ENCODE assay signal across 20 cellular contexts in the genomic region with DNA sequence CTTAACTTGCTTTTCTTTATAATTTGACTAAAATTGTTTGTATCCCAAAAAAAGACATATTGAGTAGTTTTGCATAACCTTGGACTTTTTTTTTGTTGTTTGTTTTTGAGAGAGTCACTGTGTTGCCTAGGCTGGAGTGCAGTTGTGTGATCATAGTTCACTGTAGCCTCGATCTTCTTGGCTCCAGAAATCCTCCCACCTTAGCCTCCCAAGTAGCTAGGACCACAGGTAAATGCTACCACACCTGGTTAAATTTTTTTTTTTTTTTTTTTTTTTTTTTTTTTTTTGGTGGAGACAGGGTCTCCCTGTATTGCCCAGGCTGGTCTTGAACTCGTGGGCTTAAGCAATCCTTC. TPM values are rescaled to one million over a fixed set of nuclear protein-coding genes. Genes with fewer than 3 reads are reported as not detected.
DNase-seq lines count a peak whose midpoint lies in the region; ATAC-seq and TF ChIP-seq lines count a peak whose summit lies in the region.
"Had no signal": no experiment of that assay in that cellular context is flagged by ENCODE, and none has a peak within 500 bp of the region (broad histone marks: within the 10 kb centered on the region; RNA-seq: fewer than 3 reads in every experiment).

No MANE protein-coding gene starts in this region.

- peaks cover 14 to 31% (median 23%) of the 10 kb centered on the region in 10 experiments; a peak in 19 of 20 replicates for H3K4me1 ChIP-seq in BLaER1 treated with 17β-estradiol and CSF1 and Interleukin-3, amounts not matched to agents 10 nM and 100 nM
- peaks cover 6% of the 10 kb centered on the region for H3K4me1 ChIP-seq in CD8-positive, alpha-beta memory T cell (ENCODE audit: insufficient read depth, low read length)
- H3K4me1 ChIP-seq in neutrophil (ENCODE audit: control insufficient read depth in 1 of 2, insufficient read depth in 1 of 2, low read depth in 1 of 2, low read length in 1 of 2) (peaks cover 29 to 41% of the 10 kb centered on the region in 2 experiments), uterus (no peaks in the 10 kb centered on the region)
- H3K4me1 ChIP-seq: SJCRH30 had no signal

- peak overlapping the region in 4 of 11 experiments; percentile 0 to 44 (median 12); a peak in 4 of 22 replicates for H3K27ac ChIP-seq in BLaER1 treated with 17β-estradiol and CSF1 and Interleukin-3, amounts not matched to agents 10 nM and 100 nM
- no peak overlapping the region for H3K27ac ChIP-seq in CD8-positive, alpha-beta memory T cell (ENCODE audit: low read depth, low read length)
- H3K27ac ChIP-seq in neutrophil (peak overlapping the region; percentile 98), uterus (no peak overlapping the region)
- H3K27ac ChIP-seq: PC-9, SJCRH30 had no signal

- H3K4me1 Mint-ChIP-seq in CD8-positive, alpha-beta memory T cell, result peaks cover 24 to 40% (median 35%) of the 10 kb centered on the region in 3 donors
- peaks cover 14 to 26% of the 10 kb centered on the region in 2 donors for H3K4me1 Mint-ChIP-seq in effector memory CD8-positive, alpha-beta T cell (ENCODE audit: low read depth in 2 of 2)

- H3K36me3 Mint-ChIP-seq in CD8-positive, alpha-beta memory T cell, result peaks cover 7 to 10% (median 8%) of the 10 kb centered on the region in 3 donors
- peaks cover 31% of the 10 kb centered on the region for H3K36me3 Mint-ChIP-seq in effector memory CD8-positive, alpha-beta T cell (ENCODE audit: insufficient read depth)

- CTCF ChIA-PET in CD8-positive, alpha-beta memory T cell (lab: Charles Lee), result no interaction called here

- no peaks in the 10 kb centered on the region for H3K27me3 ChIP-seq in BLaER1 treated with 17β-estradiol and CSF1 and Interleukin-3, amounts not matched to agents 10 nM and 100 nM
- H3K27me3 ChIP-seq in CD8-positive, alpha-beta memory T cell (ENCODE audit: insufficient read depth, low read length, poor library complexity, severe bottlenecking), result no peaks in the 10 kb centered on the region
- no peaks in the 10 kb centered on the region for H3K27me3 ChIP-seq in neutrophil
- no peaks in the 10 kb centered on the region for H3K27me3 ChIP-seq in uterus
- H3K27me3 ChIP-seq: SJCRH30 had no signal

- no peak for TF ChIP-seq POLR2A in uterus (IDR thresholded peaks at IDR 0.05)

- TF ChIP-seq CTCF in neutrophil (IDR thresholded peaks at IDR 0.05), result no peak
- no peak for TF ChIP-seq CTCF in uterus (IDR thresholded peaks at IDR 0.05)

- POLR2A ChIA-PET in CD8-positive, alpha-beta memory T cell (lab: Charles Lee), result interaction anchor here (1.0 kb wide), 1 partner anchor 33 kb away, joined by 3 read pairs; no protein-coding TSS in a partner anchor

- ATAC-seq in effector memory CD8-positive, alpha-beta T cell (replicated peaks), result no peak
- ATAC-seq: Right ventricle myocardium inferior, SK-N-SH treated with all-trans-retinoic acid at 6 μM for 48 hours had no signal

- H4K20me1 ChIP-seq in BLaER1 treated with 17β-estradiol and CSF1 and Interleukin-3, amounts not matched to agents 10 nM and 100 nM, result no peaks in the 10 kb centered on the region

- H3K27me3 Mint-ChIP-seq in CD8-positive, alpha-beta memory T cell, result no peaks in the 10 kb centered on the region
- no peaks in the 10 kb centered on the region for H3K27me3 Mint-ChIP-seq in effector memory CD8-positive, alpha-beta T cell

- no peak overlapping the region for H3K4me3 ChIP-seq in BLaER1 treated with 17β-estradiol and CSF1 and Interleukin-3, amounts not matched to agents 10 nM and 100 nM
- H3K4me3 ChIP-seq in CD8-positive, alpha-beta memory T cell (ENCODE audit: low read length), result no peak overlapping the region
- H3K4me3 ChIP-seq in neutrophil (ENCODE audit: low read depth in 1 of 2, low read length in 1 of 2), result no peak overlapping the region
- no peak overlapping the region for H3K4me3 ChIP-seq in uterus
- H3K4me3 ChIP-seq: PC-9, SJCRH30 had no signal

- peak overlapping the region in 5 of 8 donors; percentile 14 to 70 (median 40) for H3K27ac Mint-ChIP-seq in CD8-positive, alpha-beta memory T cell
- peak overlapping the region; percentile 39 to 99 for H3K27ac Mint-ChIP-seq in effector memory CD8-positive, alpha-beta T cell

- H3K9me3 Mint-ChIP-seq in CD8-positive, alpha-beta memory T cell, result peaks cover 0 to 7% (median 0%) of the 10 kb centered on the region in 5 donors
- no peaks in the 10 kb centered on the region for H3K9me3 Mint-ChIP-seq in effector memory CD8-positive, alpha-beta T cell

- H3K9me3 ChIP-seq in BLaER1 treated with 17β-estradiol and CSF1 and Interleukin-3, amounts not matched to agents 10 nM and 100 nM (replicated peaks in 1 of 11), result peaks cover 12 to 22% (median 16%) of the 10 kb centered on the region in 11 experiments; a peak in 20 of 22 replicates
- no peaks in the 10 kb centered on the region for H3K9me3 ChIP-seq in CD8-positive, alpha-beta memory T cell (ENCODE audit: low read length)
- H3K9me3 ChIP-seq in neutrophil (no peaks in the 10 kb centered on the region), uterus (no peaks in the 10 kb centered on the region)
- H3K9me3 ChIP-seq: SJCRH30 had no signal

- no peak overlapping the region; a peak in 1 of 22 replicates for H3K9ac ChIP-seq in BLaER1 treated with 17β-estradiol and CSF1 and Interleukin-3, amounts not matched to agents 10 nM and 100 nM

- no peak for DNase-seq in CD8-positive, alpha-beta memory T cell
- DNase-seq in effector memory CD8-positive, alpha-beta T cell, result no peak
- no peak for DNase-seq in activated gamma-delta T cell treated with Interleukin-2 at 50 U/mL for 16 hours
- DNase-seq in uterus, result no peak
- no peak for DNase-seq in HuH-7 (ENCODE audit: low spot score)
- DNase-seq: C1 segment of cervical spinal cord, DMS153, DND-41, KG1, MM.1S, NCI-H1694, NCI-H2029 treated with DMSO at 0.1 percent for 48 hours, NCI-H2227 treated with DMSO at 0.1 percent for 48 hours, NCI-H526 treated with DMSO at 0.1 percent for 48 hours, PC-9, SJCRH30 had no signal

- H3K4me3 Mint-ChIP-seq in CD8-positive, alpha-beta memory T cell, result peak overlapping the region in 1 of 7 donors; percentile 58
- no peak overlapping the region for H3K4me3 Mint-ChIP-seq in effector memory CD8-positive, alpha-beta T cell

- peak overlapping the region in 8 of 11 experiments; percentile 1 to 44 (median 28); a peak in 11 of 22 replicates for H3K4me2 ChIP-seq in BLaER1 treated with 17β-estradiol and CSF1 and Interleukin-3, amounts not matched to agents 10 nM and 100 nM
- H3K4me2 ChIP-seq: PC-9 had no signal

- intact Hi-C loops in uterus (cut with DNase I; ENCODE audit: low total_unique reads), result no loop called here

- peaks cover 0 to 14% (median 8%) of the 10 kb centered on the region in 11 experiments; a peak in 4 of 22 replicates for H3K36me3 ChIP-seq in BLaER1 treated with 17β-estradiol and CSF1 and Interleukin-3, amounts not matched to agents 10 nM and 100 nM
- no peaks in the 10 kb centered on the region for H3K36me3 ChIP-seq in CD8-positive, alpha-beta memory T cell (ENCODE audit: insufficient read depth, low read length)
- no peaks in the 10 kb centered on the region for H3K36me3 ChIP-seq in neutrophil
- H3K36me3 ChIP-seq in uterus, result no peaks in the 10 kb centered on the region
- H3K36me3 ChIP-seq: SJCRH30 had no signal

RNA-seq across cellular contexts. Expression of gene ZNF487, which starts 3.8 kb away (rescaled TPM):
- total RNA-seq in CD8-positive, alpha-beta memory T cell, result 1 to 10 TPM; 1.5 to 4.2 TPM
- 7.9 TPM for polyA plus RNA-seq in CD8-positive, alpha-beta memory T cell
- 10 to 100 TPM; 15.0 to 22.8 (median 17.8) TPM for total RNA-seq in uterus

RNA-seq across cellular contexts. Expression of gene HNRNPF, which starts 31.8 kb away (rescaled TPM):
- 100 to 1,000 TPM; 562 to 566 TPM for total RNA-seq in CD8-positive, alpha-beta memory T cell
- 261 TPM for polyA plus RNA-seq in CD8-positive, alpha-beta memory T cell
- total RNA-seq in uterus, result 100 to 1,000 TPM in 2 of 4 donors, 10 to 100 TPM in 2; 86.2 to 211 (median 142) TPM
